16 cellular contexts compared by ENCODE assay signal in the genomic region with DNA sequence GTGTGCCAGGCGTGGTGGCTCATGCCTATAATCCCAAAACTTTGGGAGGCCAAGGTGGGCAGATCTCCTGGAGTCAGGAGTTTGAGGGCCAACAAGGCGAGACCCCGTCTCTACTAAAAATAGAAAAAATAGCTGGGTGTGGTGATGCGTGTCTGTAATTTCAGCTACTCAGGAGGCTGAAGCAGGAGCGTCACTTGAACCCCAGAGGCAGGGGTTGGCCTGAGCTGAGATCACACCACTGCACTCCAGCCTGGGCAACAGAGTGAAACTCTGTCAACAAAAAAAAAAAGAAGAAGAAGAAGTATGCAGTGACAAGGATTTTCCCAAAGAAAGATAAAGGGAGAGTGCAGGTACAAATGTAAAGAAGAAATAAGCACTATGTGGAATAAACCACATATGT.
DNase-seq lines count a peak whose midpoint lies in the region; ATAC-seq and TF ChIP-seq lines count a peak whose summit lies in the region.
"Had no signal": no experiment of that assay in that cellular context is flagged by ENCODE, and none has a peak within 500 bp of the region (broad histone marks: within the 10 kb centered on the region; RNA-seq: fewer than 3 reads in every experiment).

No MANE protein-coding gene starts in this region.

- H2AFZ ChIP-seq in OCI-LY7 (ENCODE audit: low read length): no peak overlapping the region; the same call in 1 of the 2 replicates
- no peak overlapping the region for H2AFZ ChIP-seq in trophoblast cell (ENCODE audit: insufficient read depth, low read length, poor library complexity)
- H2AFZ ChIP-seq: GM23248, PC-9 had no signal

- peak overlapping the region; percentile 11 for H2BK12ac ChIP-seq in trophoblast cell (ENCODE audit: low read length)

- H3K27ac ChIP-seq in BLaER1 treated with 17β-estradiol and CSF1 and Interleukin-3, amounts not matched to agents 10 nM and 100 nM: peak overlapping the region in 4 of 11 experiments; percentile 3 to 74 (median 35); a peak in 4 of 22 replicates
- H3K27ac ChIP-seq in OCI-LY7 (ENCODE audit: low read depth, low read length, poor library complexity, severe bottlenecking) (peak overlapping the region; percentile 65), endodermal cell (ENCODE audit: low read depth, low read length) (no peak overlapping the region), trophoblast cell (ENCODE audit: low read depth, low read length) (no peak overlapping the region)
- H3K27ac ChIP-seq: PC-9 had no signal

- H3K79me2 ChIP-seq in OCI-LY7 (ENCODE audit: insufficient read depth, low read depth, low read length) (no peaks in the 10 kb centered on the region), trophoblast cell (ENCODE audit: control insufficient read depth, insufficient read depth, low read length, poor library complexity) (no peaks in the 10 kb centered on the region)

- H3K9me3 Mint-ChIP-seq in endodermal cell (peaks cover 16% of the 10 kb centered on the region), mesothelial cell of epicardium (peaks cover 8% of the 10 kb centered on the region)

- H2AK5ac ChIP-seq in trophoblast cell (ENCODE audit: low read length): no peak overlapping the region

- intact Hi-C loops in OCI-LY7 (cut with micrococcal nuclease; ENCODE audit: unreplicated experiment): no loop called here

- TF ChIP-seq CTCF in OCI-LY7 (conservative IDR thresholded peaks at IDR 0.05; ENCODE audit: low read length) (no peak), endodermal cell (conservative IDR thresholded peaks at IDR 0.05) (no peak), mesothelial cell of epicardium (IDR thresholded peaks at IDR 0.05; ENCODE audit: unreplicated experiment) (no peak)

- no peak overlapping the region for H3K4me3 Mint-ChIP-seq in endodermal cell
- no peak overlapping the region for H3K4me3 Mint-ChIP-seq in mesothelial cell of epicardium
- H3K4me3 Mint-ChIP-seq: CD8-positive, alpha-beta memory T cell had no signal

- H3K36me3 Mint-ChIP-seq in endodermal cell (ENCODE audit: low read depth) (peaks cover 6% of the 10 kb centered on the region), mesothelial cell of epicardium (no peaks in the 10 kb centered on the region)

- H3K4me1 ChIP-seq in BLaER1 treated with 17β-estradiol and CSF1 and Interleukin-3, amounts not matched to agents 10 nM and 100 nM: peaks cover 63 to 79% (median 72%) of the 10 kb centered on the region in 10 experiments
- H3K4me1 ChIP-seq in OCI-LY7 (ENCODE audit: insufficient read depth, low read length, poor library complexity, severe bottlenecking) (peaks cover 100% of the 10 kb centered on the region), endodermal cell (ENCODE audit: control insufficient read depth, insufficient read depth, low read length) (peaks cover 6% of the 10 kb centered on the region), trophoblast cell (ENCODE audit: control insufficient read depth in 1 of 2, insufficient read depth in 2 of 2, low read length in 2 of 2) (peaks cover 0 to 8% of the 10 kb centered on the region in 2 experiments)

- no peak overlapping the region for H3K4me3 ChIP-seq in BLaER1 treated with 17β-estradiol and CSF1 and Interleukin-3, amounts not matched to agents 10 nM and 100 nM
- H3K4me3 ChIP-seq in OCI-LY7 (ENCODE audit: low read depth, low read length, poor library complexity, severe bottlenecking) (peak overlapping the region; percentile 12), endodermal cell (ENCODE audit: low read length) (no peak overlapping the region), trophoblast cell (ENCODE audit: low read depth, low read length) (no peak overlapping the region)
- H3K4me3 ChIP-seq: GM23248, PC-9 had no signal

- H3K27ac Mint-ChIP-seq in endodermal cell (peak overlapping the region; percentile 69), mesothelial cell of epicardium (no peak overlapping the region)
- H3K27ac Mint-ChIP-seq: CD8-positive, alpha-beta memory T cell had no signal

- CTCF ChIA-PET in OCI-LY7 (lab: Charles Lee; ENCODE audit: unreplicated experiment): interaction anchor here (1.0 to 1.5 kb wide), 2 partner anchors 11 to 13 kb away, joined by 3 to 5 read pairs; no protein-coding TSS in a partner anchor

- H4K12ac ChIP-seq in trophoblast cell (ENCODE audit: low read depth, low read length): no peak overlapping the region

- WGBS in endodermal cell (ENCODE audit: insufficient coverage in 1 of 2, insufficient read length in 1 of 2), 2 experiments: 92 to 93% methylated on average over 5 of the region's 5 CpGs
- WGBS in trophoblast cell (ENCODE audit: extremely low coverage, insufficient coverage, insufficient read length): no CpG with 5 or more reads among the region's 5 CpGs

- H3K18ac ChIP-seq in trophoblast cell (ENCODE audit: low read length): no peak overlapping the region

- no peaks in the 10 kb centered on the region for H3K27me3 ChIP-seq in BLaER1 treated with 17β-estradiol and CSF1 and Interleukin-3, amounts not matched to agents 10 nM and 100 nM
- H3K27me3 ChIP-seq in endodermal cell (ENCODE audit: control insufficient read depth, insufficient read depth, low read length, poor library complexity, severe bottlenecking): no peaks in the 10 kb centered on the region
- no peaks in the 10 kb centered on the region for H3K27me3 ChIP-seq in trophoblast cell (ENCODE audit: insufficient read depth, low read length)

- no peak overlapping the region for H4K91ac ChIP-seq in trophoblast cell (ENCODE audit: low read depth, low read length)

- H3K27me3 Mint-ChIP-seq in endodermal cell (ENCODE audit: insufficient read depth) (no peaks in the 10 kb centered on the region), mesothelial cell of epicardium (ENCODE audit: low read depth) (peaks cover 13% of the 10 kb centered on the region)

- no peak overlapping the region for H2BK5ac ChIP-seq in trophoblast cell (ENCODE audit: low read depth, low read length, poor library complexity)

- H3K9me2 ChIP-seq in OCI-LY7 (ENCODE audit: insufficient read depth, low read length): no peaks in the 10 kb centered on the region

- ATAC-seq in GM21381 (IDR thresholded peaks at IDR 0.05; ENCODE audit: unreplicated experiment): no peak

- H3K9ac ChIP-seq in BLaER1 treated with 17β-estradiol and CSF1 and Interleukin-3, amounts not matched to agents 10 nM and 100 nM: no peak overlapping the region
- H3K9ac ChIP-seq in endodermal cell (ENCODE audit: extremely low read depth, low read length, poor library complexity, severe bottlenecking) (peak overlapping the region; percentile 35), trophoblast cell (ENCODE audit: low read length) (no peak overlapping the region)

- no peak overlapping the region for H4K8ac ChIP-seq in trophoblast cell (ENCODE audit: low read depth, low read length)

- H3K79me1 ChIP-seq in trophoblast cell (ENCODE audit: low read length): no peaks in the 10 kb centered on the region

- H3K14ac ChIP-seq in trophoblast cell (ENCODE audit: low read length): peak overlapping the region; percentile 5

- peaks cover 3 to 16% (median 10%) of the 10 kb centered on the region in 11 experiments for H3K9me3 ChIP-seq in BLaER1 treated with 17β-estradiol and CSF1 and Interleukin-3, amounts not matched to agents 10 nM and 100 nM (replicated peaks in 1 of 11)
- H3K9me3 ChIP-seq in OCI-LY7 (ENCODE audit: low read length): peaks cover 3% of the 10 kb centered on the region; the same call in 1 of the 2 replicates
- H3K9me3 ChIP-seq in endodermal cell (ENCODE audit: control insufficient read depth, low read length): peaks cover 34% of the 10 kb centered on the region
- H3K9me3 ChIP-seq in trophoblast cell (ENCODE audit: insufficient read depth, low read depth, low read length): peaks cover 2% of the 10 kb centered on the region

- POLR2A ChIA-PET in OCI-LY7 (lab: Charles Lee): interaction anchor here (0.6 to 5.8 kb wide), 9 partner anchors 11 to 608 kb away, joined by 3 to 40 read pairs (median 4); no protein-coding TSS in a partner anchor

- BruUV-seq in OCI-LY7 (replicated peaks; lab: Mats Ljungman, UMichigan): no TSS peak

- no peak for DNase-seq in OCI-LY7 (ENCODE audit: low spot score)
- DNase-seq in endodermal cell: no peak
- no peak for DNase-seq in trophoblast cell
- DNase-seq in mesothelial cell of epicardium (ENCODE audit: low spot score in 2 of 2, unreplicated experiment in 2 of 2): no peak
- DNase-seq in 8988T: no peak
- DNase-seq: CD8-positive, alpha-beta memory T cell; DMS53; HCEC 1CT; NCI-H1417 treated with DMSO at 0.1 percent for 48 hours; NCI-H187 treated with DMSO at 0.1 percent for 48 hours; NCI-H226; NCI-H524; PC-9 had no signal

- H4K20me1 ChIP-seq in BLaER1 treated with 17β-estradiol and CSF1 and Interleukin-3, amounts not matched to agents 10 nM and 100 nM: no peaks in the 10 kb centered on the region
- H4K20me1 ChIP-seq in OCI-LY7 (ENCODE audit: insufficient read depth, low read length): no peaks in the 10 kb centered on the region

- no peak overlapping the region for H3K23ac ChIP-seq in trophoblast cell (ENCODE audit: low read length)

- H3K4ac ChIP-seq in trophoblast cell (ENCODE audit: low read depth, low read length): no peak overlapping the region

- H3K4me2 ChIP-seq in BLaER1 treated with 17β-estradiol and CSF1 and Interleukin-3, amounts not matched to agents 10 nM and 100 nM: peak overlapping the region; percentile 28 to 86 (median 64)
- H3K4me2 ChIP-seq in OCI-LY7 (ENCODE audit: low read length) (peak overlapping the region; percentile 71), trophoblast cell (ENCODE audit: low read length) (no peak overlapping the region)
- H3K4me2 ChIP-seq: PC-9 had no signal

- no peaks in the 10 kb centered on the region for H3K36me3 ChIP-seq in BLaER1 treated with 17β-estradiol and CSF1 and Interleukin-3, amounts not matched to agents 10 nM and 100 nM
- peaks cover 2% of the 10 kb centered on the region; the same call in 1 of the 2 replicates for H3K36me3 ChIP-seq in OCI-LY7 (ENCODE audit: insufficient read depth, low read length)
- H3K36me3 ChIP-seq in endodermal cell (ENCODE audit: control insufficient read depth, insufficient read depth, low read length): no peaks in the 10 kb centered on the region
- H3K36me3 ChIP-seq in trophoblast cell (ENCODE audit: control insufficient read depth in 1 of 2, insufficient read depth in 2 of 2, low read length in 2 of 2): no peaks in the 10 kb centered on the region

- H2BK120ac ChIP-seq in trophoblast cell (ENCODE audit: insufficient read depth, low read length, poor library complexity): no peak overlapping the region

- H3K4me1 Mint-ChIP-seq in endodermal cell (peaks cover 42% of the 10 kb centered on the region), mesothelial cell of epicardium (peaks cover 15% of the 10 kb centered on the region)
- H3K4me1 Mint-ChIP-seq: CD8-positive, alpha-beta memory T cell had no signal
